ENCODE assay signal across 8 cellular contexts in the genomic region with DNA sequence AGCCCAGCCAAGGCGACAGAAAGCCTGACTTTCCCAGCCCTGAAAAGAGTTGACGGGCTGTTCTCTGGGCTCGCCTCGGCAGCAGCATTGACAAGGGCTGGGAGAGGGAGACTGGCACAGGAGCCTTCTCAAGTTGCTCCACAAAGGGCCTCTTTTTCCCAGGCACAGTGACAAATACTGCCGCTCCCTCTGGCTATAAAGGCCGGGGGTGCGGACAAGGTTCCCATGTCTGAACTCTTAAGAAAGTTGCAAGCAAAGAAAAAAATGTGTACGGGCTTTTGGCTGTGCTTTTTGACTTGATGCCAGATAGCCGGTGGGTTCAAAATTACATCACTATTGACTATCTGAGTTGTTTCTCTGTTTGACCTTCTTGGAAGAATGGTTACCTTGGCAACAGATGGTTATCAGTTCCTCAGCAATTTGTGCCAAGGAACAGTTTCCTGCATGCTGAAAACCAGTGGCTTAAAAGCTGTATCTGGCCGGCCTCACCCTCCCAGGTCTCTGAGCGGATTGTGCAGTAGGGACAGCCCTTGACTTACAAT.
DNase-seq lines count a peak whose midpoint lies in the region; ATAC-seq and TF ChIP-seq lines count a peak whose summit lies in the region.

No MANE protein-coding gene starts in this region.

- H3K4me3 ChIP-seq in choroid plexus epithelial cell (ENCODE audit: low read depth, low read length) = no peak overlapping the region
- H3K4me3 ChIP-seq in lung = no peak overlapping the region

- H3K27ac ChIP-seq in 22Rv1 = peak overlapping the region; percentile 81
- H3K27ac ChIP-seq in lung (ENCODE audit: low read depth in 1 of 2, low read length in 1 of 2) = peak overlapping the region; percentile 61 to 87

- ATAC-seq in lung (ENCODE audit: insufficient read depth, low FRiP score) (peak; percentile 39), GM21717 (IDR thresholded peaks at IDR 0.05; ENCODE audit: unreplicated experiment) (no peak), HG02885 (IDR thresholded peaks at IDR 0.05; ENCODE audit: poor library complexity, unreplicated experiment) (no peak), GM21737 (IDR thresholded peaks at IDR 0.05; ENCODE audit: unreplicated experiment) (no peak)

- WGBS in lung, 2 donors = 17 to 36% methylated on average over 11 of the region's 11 CpGs

- H3K27me3 ChIP-seq in lung (ENCODE audit: control insufficient read depth, insufficient read depth) = no peaks in the 10 kb centered on the region

- no peaks in the 10 kb centered on the region for H3K36me3 ChIP-seq in lung (ENCODE audit: control insufficient read depth in 2 of 2, insufficient read depth in 2 of 2, low read length in 2 of 2)

- TF ChIP-seq CTCF in 22Rv1 (IDR thresholded peaks at IDR 0.05) (no peak), choroid plexus epithelial cell (conservative IDR thresholded peaks at IDR 0.05; ENCODE audit: low read depth, low read length) (no peak), lung (IDR thresholded peaks at IDR 0.05; ENCODE audit: control extremely low read depth, extremely low read depth) (no peak)

- DNase-seq in MV-4-11 (lab: John Stamatoyannopoulos, UW) (peak; percentile 43), choroid plexus epithelial cell (ENCODE audit: low read depth) (peak; percentile 95), lung (ENCODE audit: low spot score) (peak; percentile 44), GM19240 (ENCODE audit: insufficient read length, low spot score) (no peak)

- peaks cover 3 to 16% of the 10 kb centered on the region in 2 donors for H3K4me1 ChIP-seq in lung (ENCODE audit: control insufficient read depth in 2 of 2, insufficient read depth in 2 of 2, low read length in 2 of 2)

- no peaks in the 10 kb centered on the region for H3K9me3 ChIP-seq in lung (ENCODE audit: control insufficient read depth in 2 of 2, insufficient read depth in 1 of 2, low read length in 1 of 2)
